1 cellular context compared by ENCODE assay signal in the genomic region with DNA sequence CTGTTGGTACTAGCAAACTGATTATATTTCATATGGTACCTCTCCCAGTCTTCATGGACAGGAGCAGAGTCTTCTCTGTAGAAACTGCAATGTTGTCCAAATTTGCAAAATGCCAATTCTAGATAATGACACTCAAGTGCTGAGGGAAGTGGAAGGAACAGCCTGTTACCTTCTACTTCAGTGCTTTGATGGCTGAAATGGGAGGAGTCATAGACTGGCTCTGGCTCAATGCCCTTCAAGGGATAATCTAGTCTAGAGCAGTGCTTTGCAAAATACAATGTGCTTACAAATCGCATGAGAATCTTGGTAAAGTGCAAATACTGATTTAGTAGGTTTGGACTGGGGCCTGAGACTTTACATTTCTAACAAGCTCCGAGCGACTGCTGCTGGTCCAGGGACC.
TF ChIP-seq lines count a peak whose summit lies in the region.

No MANE protein-coding gene starts in this region.

TF ChIP-seq in H1, 55 proteins besides CTCF, POLR2A, EP300 and RAD21 (continued from another document):
- no peak for TF ChIP-seq CHD7 (IDR thresholded peaks at IDR 0.05; ENCODE audit: insufficient replicate concordance, low read length)
- no peak for TF ChIP-seq ASH2L (IDR thresholded peaks at IDR 0.05; ENCODE audit: low read length)
- TF ChIP-seq, protein P1, sequence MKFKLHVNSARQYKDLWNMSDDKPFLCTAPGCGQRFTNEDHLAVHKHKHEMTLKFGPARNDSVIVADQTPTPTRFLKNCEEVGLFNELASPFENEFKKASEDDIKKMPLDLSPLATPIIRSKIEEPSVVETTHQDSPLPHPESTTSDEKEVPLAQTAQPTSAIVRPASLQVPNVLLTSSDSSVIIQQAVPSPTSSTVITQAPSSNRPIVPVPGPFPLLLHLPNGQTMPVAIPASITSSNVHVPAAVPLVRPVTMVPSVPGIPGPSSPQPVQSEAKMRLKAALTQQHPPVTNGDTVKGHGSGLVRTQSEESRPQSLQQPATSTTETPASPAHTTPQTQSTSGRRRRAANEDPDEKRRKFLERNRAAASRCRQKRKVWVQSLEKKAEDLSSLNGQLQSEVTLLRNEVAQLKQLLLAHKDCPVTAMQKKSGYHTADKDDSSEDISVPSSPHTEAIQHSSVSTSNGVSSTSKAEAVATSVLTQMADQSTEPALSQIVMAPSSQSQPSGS (IDR thresholded peaks at IDR 0.05; ENCODE audit: low read length), result no peak
- no peak for TF ChIP-seq RFX5 (IDR thresholded peaks at IDR 0.05; ENCODE audit: borderline replicate concordance, low read depth, low read length)
- TF ChIP-seq SAP30 (IDR thresholded peaks at IDR 0.05; ENCODE audit: insufficient read depth, insufficient replicate concordance, low read length), result no peak
- no peak for TF ChIP-seq BCL11A (IDR thresholded peaks at IDR 0.05; ENCODE audit: low read depth in 2 of 2, low read length in 2 of 2)
- no peak for TF ChIP-seq YY1 (IDR thresholded peaks at IDR 0.05; ENCODE audit: low read depth, low read length)
- no peak for TF ChIP-seq CHD2 (IDR thresholded peaks at IDR 0.05; ENCODE audit: low read length)
- no peak for TF ChIP-seq SP4 (IDR thresholded peaks at IDR 0.05; ENCODE audit: low read length)
- no peak for TF ChIP-seq CTBP2 (IDR thresholded peaks at IDR 0.05; ENCODE audit: borderline replicate concordance, insufficient read depth, insufficient read length, low read length)
- no peak for TF ChIP-seq CHD1 (IDR thresholded peaks at IDR 0.05; ENCODE audit: low read depth, low read length)
- no peak for TF ChIP-seq POLR2AphosphoS5 (IDR thresholded peaks at IDR 0.05; ENCODE audit: low read depth, low read length)
- no peak for TF ChIP-seq HDAC2 (IDR thresholded peaks at IDR 0.05; ENCODE audit: borderline replicate concordance in 1 of 2, low read depth in 2 of 2, low read length in 2 of 2)
- no peak for TF ChIP-seq RBBP5 (IDR thresholded peaks at IDR 0.05; ENCODE audit: borderline replicate concordance, low read depth, low read length)
- TF ChIP-seq SUZ12 (IDR thresholded peaks at IDR 0.05; ENCODE audit: low read length), result no peak
